In the genomic region with DNA sequence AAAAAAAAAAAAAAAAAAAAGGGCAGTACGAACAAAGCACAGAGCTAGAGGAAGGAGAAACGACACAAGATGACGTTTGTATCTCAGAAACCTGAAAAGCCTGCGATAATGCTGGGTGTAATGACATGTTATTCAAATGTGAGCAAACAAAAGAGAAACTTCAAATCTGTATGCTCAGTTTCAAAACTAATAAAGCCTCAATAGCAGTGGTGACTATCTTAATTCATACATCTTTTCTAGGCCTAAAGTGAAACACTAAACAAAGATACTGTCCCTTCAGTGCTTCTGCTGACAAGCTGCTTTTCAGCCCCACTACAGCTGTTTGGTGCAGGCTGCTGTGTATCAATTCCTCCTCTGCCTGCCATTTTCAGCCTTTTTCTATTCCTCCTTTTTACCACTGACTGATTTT, we compare ENCODE assay signal across 9 cellular contexts. TPM values are rescaled to one million over a fixed set of nuclear protein-coding genes. Genes with fewer than 3 reads are reported as not detected.
A peak's percentile ranks its signal among the peaks of the same experiment; 100 is the strongest.
DNase-seq lines count a peak whose midpoint lies in the region; ATAC-seq, FAIRE-seq and TF ChIP-seq lines count a peak whose summit lies in the region.
"Had no signal": no experiment of that assay in that cellular context is flagged by ENCODE, and none has a peak within 500 bp of the region (broad histone marks: within the 10 kb centered on the region; RNA-seq: fewer than 3 reads in every experiment).

No MANE protein-coding gene starts in this region.

- H3K14ac ChIP-seq in H9 (ENCODE audit: insufficient read depth, low read length), result no peak overlapping the region

- H3K9me3 Mint-ChIP-seq in IgD-negative memory B cell (no peaks in the 10 kb centered on the region), H9 (no peaks in the 10 kb centered on the region)
- H3K9me3 Mint-ChIP-seq: central memory CD8-positive, alpha-beta T cell had no signal

- no peak overlapping the region for H2BK15ac ChIP-seq in H9 (ENCODE audit: low read depth, low read length)

- no peak overlapping the region for H2AFZ ChIP-seq in H9 (ENCODE audit: low read length)

- no peak overlapping the region for H2BK20ac ChIP-seq in H9 (ENCODE audit: low read depth, low read length, poor library complexity, severe bottlenecking)

- H3K4me3 Mint-ChIP-seq in IgD-negative memory B cell (peak overlapping the region; percentile 45 to 65 (median 60)), H9 (no peak overlapping the region)
- H3K4me3 Mint-ChIP-seq: central memory CD8-positive, alpha-beta T cell had no signal

- H4K20me1 ChIP-seq in H9 (ENCODE audit: control insufficient read depth, insufficient read depth, insufficient read length), result no peaks in the 10 kb centered on the region

- H3K9ac ChIP-seq in H9 (ENCODE audit: extremely low read depth, insufficient read length, low read length), result no peak overlapping the region

- H3K36me3 ChIP-seq in pancreas, result no peaks in the 10 kb centered on the region

- no peak overlapping the region for H3K23ac ChIP-seq in H9 (ENCODE audit: insufficient read length, low read depth, low read length)

- peaks cover 3% of the 10 kb centered on the region for H3K79me1 ChIP-seq in H9 (ENCODE audit: insufficient read depth, low read depth, low read length, poor library complexity, severe bottlenecking)

- H3K4me3 ChIP-seq in pancreas, result no peak overlapping the region

- H2BK5ac ChIP-seq in H9 (ENCODE audit: insufficient read length, low read length), result no peak overlapping the region

- no peak overlapping the region for H3K4ac ChIP-seq in H9 (ENCODE audit: low read depth, low read length)

- peaks cover 10 to 24% (median 19%) of the 10 kb centered on the region in 3 donors for H3K4me1 Mint-ChIP-seq in IgD-negative memory B cell
- H3K4me1 Mint-ChIP-seq in H9, result peaks cover 14 to 15% of the 10 kb centered on the region in 2 experiments

- H3K27me3 ChIP-seq in pancreas, result no peaks in the 10 kb centered on the region
- no peaks in the 10 kb centered on the region for H3K27me3 ChIP-seq in H9 (ENCODE audit: insufficient read depth, low read length)

- no peak overlapping the region for H2BK12ac ChIP-seq in H9 (ENCODE audit: insufficient read length, low read depth, low read length)

- intact Hi-C loops in pancreas (cut with DNase I), result no loop called here

- no peak overlapping the region for H4K5ac ChIP-seq in H9 (ENCODE audit: insufficient read length, low read depth, low read length)

- peaks cover 11% of the 10 kb centered on the region for H3K79me2 ChIP-seq in H9 (ENCODE audit: insufficient read depth, low read length)

- H3K23me2 ChIP-seq in H9 (ENCODE audit: insufficient read length, low read depth, low read length, poor library complexity, severe bottlenecking), result no peaks in the 10 kb centered on the region

- no peak overlapping the region for H4K91ac ChIP-seq in H9 (ENCODE audit: insufficient read length, low read depth, low read length)

- no peak overlapping the region for H2AK5ac ChIP-seq in H9 (ENCODE audit: insufficient read length, low read length)

- no peak overlapping the region for H2BK120ac ChIP-seq in H9 (ENCODE audit: low read depth, low read length, poor library complexity, severe bottlenecking)

- H3K27me3 Mint-ChIP-seq in IgD-negative memory B cell, result no peaks in the 10 kb centered on the region
- H3K27me3 Mint-ChIP-seq in H9 (ENCODE audit: low read depth), result no peaks in the 10 kb centered on the region
- H3K27me3 Mint-ChIP-seq: central memory CD8-positive, alpha-beta T cell had no signal

- no peak overlapping the region for H3K4me2 ChIP-seq in H9 (ENCODE audit: insufficient read depth, insufficient read length, low read length)

- H3K27ac Mint-ChIP-seq in IgD-negative memory B cell, result peak overlapping the region; percentile 22 to 81 (median 78)
- peak overlapping the region in 1 of 3 experiments; percentile 39; a peak in 1 of 7 replicates for H3K27ac Mint-ChIP-seq in H9

- H3K4me1 ChIP-seq in pancreas (peaks cover 14 to 53% (median 46%) of the 10 kb centered on the region in 3 donors), H9 (ENCODE audit: insufficient read depth, low read length) (peaks cover 5% of the 10 kb centered on the region; the same call in 1 of the 2 replicates)

- H4K8ac ChIP-seq in H9 (replicated peaks; ENCODE audit: insufficient read length, low read depth, low read length), result no peak overlapping the region

- H3K18ac ChIP-seq in H9 (ENCODE audit: insufficient read length, low read depth, low read length), result no peak overlapping the region

- H3K36me3 Mint-ChIP-seq in IgD-negative memory B cell, result peaks cover 13% of the 10 kb centered on the region
- 0 out of 7 replicates have a peak, but pooled peaks cover 0 to 1% (median 0%) of the 10 kb centered on the region in 3 experiments for H3K36me3 Mint-ChIP-seq in H9 (ENCODE audit: insufficient read depth in 1 of 3, low read depth in 3 of 3)

- FAIRE-seq in pancreas (lab: Jason Lieb, UNC), result no peak

- H3K9me3 ChIP-seq in pancreas (no peaks in the 10 kb centered on the region), H9 (ENCODE audit: control insufficient read depth, low read depth, low read length) (no peaks in the 10 kb centered on the region)

- 22 to 26% methylated on average over 4 of the region's 4 CpGs for WGBS in pancreas, 2 donors
- WGBS in H9 (ENCODE audit: extremely low coverage, insufficient read length, low lambda C conversion rate), result no CpG with 5 or more reads among the region's 4 CpGs

- H3K27ac ChIP-seq in pancreas, result peak overlapping the region in 3 of 4 donors; percentile 0 to 29 (median 10)
- no peak overlapping the region for H3K27ac ChIP-seq in H9 (ENCODE audit: insufficient read length, low read depth, low read length)

- ATAC-seq in GM19025 (IDR thresholded peaks at IDR 0.05; ENCODE audit: low read depth, unreplicated experiment) (peak; percentile 93), HG02571 (IDR thresholded peaks at IDR 0.05; ENCODE audit: unreplicated experiment) (peak; percentile 82), pancreas (peak; percentile 11 to 65 (median 48))

- H3K56ac ChIP-seq in H9 (ENCODE audit: insufficient read length, low read depth, low read length), result no peak overlapping the region

- TF ChIP-seq CTCF in pancreas (IDR thresholded peaks at IDR 0.05) (no peak), H9 (conservative IDR thresholded peaks at IDR 0.05) (no peak)

- DNase-seq in pancreas (no peak), HPDE6-E6E7 (ENCODE audit: extremely low spot score) (no peak), H9 (no peak)
- DNase-seq in stimulated activated CD4-positive, alpha-beta T cell treated with anti-CD3 and anti-CD28 coated beads, Interleukin-1b, Interleukin-23, amount 100 ng/mL, for 48 hours, result no peak
- DNase-seq: activated CD4-positive, alpha-beta T cell treated with anti-CD3 and anti-CD28 coated beads for 4 hours had no signal

- no peak overlapping the region for H3T11ph ChIP-seq in H9 (ENCODE audit: low read length)

RNA-seq across cellular contexts. Expression of gene ITPR2, which starts 15.8 kb away (rescaled TPM):
- polyA plus RNA-seq in IgD-negative memory B cell, result 27.5 TPM
- total RNA-seq in pancreas, result 10 to 100 TPM; 19.9 to 51.8 (median 29.3) TPM
- 1 to 10 TPM; 3.3 TPM for polyA plus RNA-seq in pancreas
- total RNA-seq in H9 (2021), result 14.8 and 16.1 TPM in 2 replicates

Comparison
In these comparisons a context has a peak if more than half of its experiments do, and no peak if none do; other contexts are left out.
1. H3K4me3 Mint-ChIP-seq: peak in IgD-negative memory B cell (4 of 4); none in H9 (0 of 2).
2. Peak in every context shown above with its lines, with median percentiles within 50 percentile points of each other: ATAC-seq.